8 cellular contexts compared by ENCODE assay signal in the genomic region with DNA sequence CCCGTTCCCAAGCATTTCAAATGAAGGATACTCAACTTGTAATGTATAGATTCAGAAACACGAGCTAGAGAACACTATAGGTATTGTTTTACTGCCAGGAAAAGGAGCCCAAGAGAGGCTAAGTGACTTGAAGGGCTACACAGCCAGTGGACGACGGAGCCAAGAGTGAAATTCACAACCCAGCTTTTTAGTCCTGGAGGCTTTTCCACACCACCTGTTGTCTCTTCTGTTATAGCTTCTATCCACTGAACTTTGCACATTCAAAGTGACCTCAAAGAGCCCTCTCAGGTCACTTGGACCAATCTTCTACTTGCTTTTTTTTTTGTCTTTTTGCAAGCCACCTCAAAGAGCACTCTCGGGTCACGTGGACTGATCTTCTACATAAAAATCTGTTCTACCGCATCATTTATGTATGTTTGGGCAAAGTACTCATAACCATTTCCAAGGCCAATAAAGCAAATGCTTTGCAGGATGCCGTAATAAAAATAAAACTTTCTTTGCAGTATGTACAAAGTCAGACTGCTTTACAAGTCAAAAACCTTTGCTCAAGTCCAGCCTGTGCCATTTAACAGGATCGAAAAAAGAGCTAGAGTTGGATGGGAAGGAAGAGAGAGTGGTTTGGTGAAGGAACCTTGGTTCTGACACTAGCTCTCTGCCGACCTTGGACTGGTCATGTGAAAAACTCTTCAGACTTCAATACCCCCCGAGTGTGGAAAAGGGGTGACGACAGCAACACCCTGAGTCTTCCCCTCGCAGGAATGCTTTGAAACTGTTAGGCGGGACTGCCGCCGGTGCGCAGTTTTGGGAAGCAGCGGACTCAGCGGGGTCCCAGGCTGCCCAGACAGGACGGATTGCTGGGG. TPM values are rescaled to one million over a fixed set of nuclear protein-coding genes. Genes with fewer than 3 reads are reported as not detected.
DNase-seq lines count a peak whose midpoint lies in the region; ATAC-seq and TF ChIP-seq lines count a peak whose summit lies in the region.

No MANE protein-coding gene starts in this region.

- peak overlapping the region; percentile 88 for H3K4me3 Mint-ChIP-seq in activated T-helper 2 cell treated with anti-CD3 and anti-CD28 coated beads, Interferon-gamma antibody, Interleukin-2, Interleukin-4, amounts not matched to agents 10 μg/mL and 5 μg/mL and 100 μg/mL, durations not matched to agents 14 hours and 24 hours and 36 hours (ENCODE audit: low read depth)

- ATAC-seq in left ventricle myocardium superior: peak; percentile 3

- peak overlapping the region; percentile 66 for H3K27ac Mint-ChIP-seq in activated T-helper 2 cell treated with anti-CD3 and anti-CD28 coated beads, Interferon-gamma antibody, Interleukin-2, Interleukin-4, amounts not matched to agents 10 μg/mL and 5 μg/mL and 100 μg/mL, durations not matched to agents 14 hours and 24 hours and 36 hours

- H3K4me3 ChIP-seq in retinal pigment epithelial cell (ENCODE audit: low read length): peak overlapping the region; percentile 77

- peaks cover 15% of the 10 kb centered on the region for H3K4me1 Mint-ChIP-seq in activated T-helper 2 cell treated with anti-CD3 and anti-CD28 coated beads, Interferon-gamma antibody, Interleukin-2, Interleukin-4, amounts not matched to agents 10 μg/mL and 5 μg/mL and 100 μg/mL, durations not matched to agents 14 hours and 24 hours and 36 hours (ENCODE audit: low read depth)

- peaks cover 5% of the 10 kb centered on the region for H3K27me3 Mint-ChIP-seq in activated T-helper 2 cell treated with anti-CD3 and anti-CD28 coated beads, Interferon-gamma antibody, Interleukin-2, Interleukin-4, amounts not matched to agents 10 μg/mL and 5 μg/mL and 100 μg/mL, durations not matched to agents 14 hours and 24 hours and 36 hours (ENCODE audit: low read depth)

- no peak for TF ChIP-seq CTCF in retinal pigment epithelial cell (conservative IDR thresholded peaks at IDR 0.05; ENCODE audit: low read depth, low read length)

- DNase-seq in NCI-H1694 (lab: John Stamatoyannopoulos, UW) (peak; percentile 5), NCI-H1694 treated with DMSO at 0.1 percent for 48 hours (lab: John Stamatoyannopoulos, UW) (no peak), HPDE6-E6E7 (ENCODE audit: extremely low spot score) (peak; percentile 13), left ventricle myocardium superior (no peak), retinal pigment epithelial cell (ENCODE audit: low read depth) (no peak), NCI-H510A (lab: John Stamatoyannopoulos, UW) (no peak), NCI-H1417 treated with DMSO at 0.1 percent for 48 hours (lab: John Stamatoyannopoulos, UW) (no peak)
- DNase-seq in activated T-helper 2 cell treated with anti-CD3 and anti-CD28 coated beads, Interferon-gamma antibody, Interleukin-2, Interleukin-4, amounts not matched to agents 10 μg/mL and 5 μg/mL and 100 μg/mL, durations not matched to agents 14 hours and 24 hours and 36 hours (ENCODE audit: low spot score): no peak

- peaks cover 3% of the 10 kb centered on the region for H3K36me3 Mint-ChIP-seq in activated T-helper 2 cell treated with anti-CD3 and anti-CD28 coated beads, Interferon-gamma antibody, Interleukin-2, Interleukin-4, amounts not matched to agents 10 μg/mL and 5 μg/mL and 100 μg/mL, durations not matched to agents 14 hours and 24 hours and 36 hours (ENCODE audit: low read depth)

- intact Hi-C loops in activated T-helper 2 cell treated with anti-CD3 and anti-CD28 coated beads, Interferon-gamma antibody, Interleukin-2, Interleukin-4, amounts not matched to agents 10 μg/mL and 5 μg/mL and 100 μg/mL, durations not matched to agents 14 hours and 24 hours and 36 hours (cut with micrococcal nuclease): loop anchor here (1.0 to 5.0 kb wide), 5 partner anchors 41 to 1233 kb away; a partner anchor contains a TSS
- intact Hi-C loops in left ventricle myocardium superior (cut with micrococcal nuclease): no loop called here

- no peaks in the 10 kb centered on the region for H3K9me3 Mint-ChIP-seq in activated T-helper 2 cell treated with anti-CD3 and anti-CD28 coated beads, Interferon-gamma antibody, Interleukin-2, Interleukin-4, amounts not matched to agents 10 μg/mL and 5 μg/mL and 100 μg/mL, durations not matched to agents 14 hours and 24 hours and 36 hours

RNA-seq across cellular contexts. Expression of a gene that starts 0.8 kb away (rescaled TPM):
- total RNA-seq in activated T-helper 2 cell treated with anti-CD3 and anti-CD28 coated beads, Interferon-gamma antibody, Interleukin-2, Interleukin-4, amounts not matched to agents 10 μg/mL and 5 μg/mL and 100 μg/mL, durations not matched to agents 14 hours and 24 hours and 36 hours: 22.8 and 23.1 TPM in 2 replicates
- 4.3 TPM for total RNA-seq in left ventricle myocardium superior

Comparison
In these comparisons a context has a peak if more than half of its experiments do, and no peak if none do; other contexts are left out.
1. DNase-seq: peak in NCI-H1694 (single experiment) and HPDE6-E6E7 (single experiment); none in NCI-H1694 treated with DMSO at 0.1 percent for 48 hours (single experiment), activated T-helper 2 cell treated with anti-CD3 and anti-CD28 coated beads, Interferon-gamma antibody, Interleukin-2, Interleukin-4, amounts not matched to agents 10 μg/mL and 5 μg/mL and 100 μg/mL, durations not matched to agents 14 hours and 24 hours and 36 hours (single experiment), left ventricle myocardium superior (single experiment), retinal pigment epithelial cell (single experiment), NCI-H510A (single experiment) and NCI-H1417 treated with DMSO at 0.1 percent for 48 hours (single experiment).